ENCODE assay signal across 18 cellular contexts in genomic region chr21:27407296-27407695, GRCh38.
A peak's percentile ranks its signal among the peaks of the same experiment; 100 is the strongest.
DNase-seq lines count a peak whose midpoint lies in the region; ATAC-seq and TF ChIP-seq lines count a peak whose summit lies in the region.
"Had no signal": no experiment of that assay in that cellular context is flagged by ENCODE, and none has a peak within 500 bp of the region (broad histone marks: within the 10 kb centered on the region; RNA-seq: fewer than 3 reads in every experiment).

No MANE protein-coding gene starts in this region.

- DNase-seq in Right ventricle myocardium superior (no peak), Right ventricle myocardium inferior (ENCODE audit: missing footprints) (no peak), globus pallidus (ENCODE audit: low spot score) (peak; percentile 35), uterus (no peak), NCI-H1092 (lab: John Stamatoyannopoulos, UW) (no peak), NCI-H1436 (lab: John Stamatoyannopoulos, UW) (no peak)
- no peak for DNase-seq in central memory CD4-positive, alpha-beta T cell
- DNase-seq: 8988T; DMS153; H7; MG63; NCI-H1105; NCI-H187; NCI-H510A treated with DMSO at 0.1 percent for 48 hours; NK-92 treated with Interleukin-12 subunit alpha and Interleukin-12 subunit beta, amount 100 ng/mL, for 24 hours; OCI-M1 had no signal

- H3K4me3 ChIP-seq in parathyroid adenoma (ENCODE audit: low read depth, low read length) (no peak overlapping the region), uterus (no peak overlapping the region)
- H3K4me3 ChIP-seq: MG63 had no signal

- no peaks in the 10 kb centered on the region for H3K27me3 ChIP-seq in parathyroid adenoma (ENCODE audit: control insufficient read depth, insufficient read depth, low read length)
- H3K27me3 ChIP-seq in uterus: no peaks in the 10 kb centered on the region
- H3K27me3 ChIP-seq: MG63 had no signal

- H3K27ac ChIP-seq in parathyroid adenoma (no peak overlapping the region), uterus (peak overlapping the region; percentile 56 to 66)
- H3K27ac ChIP-seq: RWPE1 had no signal

- H3K79me2 ChIP-seq in parathyroid adenoma: no peaks in the 10 kb centered on the region

- H3K36me3 ChIP-seq in parathyroid adenoma (ENCODE audit: control insufficient read depth, insufficient read depth, low read length) (no peaks in the 10 kb centered on the region), uterus (no peaks in the 10 kb centered on the region)
- H3K36me3 ChIP-seq: MG63 had no signal

- no peak for TF ChIP-seq CTCF in parathyroid adenoma (IDR thresholded peaks at IDR 0.05)
- TF ChIP-seq CTCF in uterus (IDR thresholded peaks at IDR 0.05): no peak

- H3K4me1 ChIP-seq in parathyroid adenoma (no peaks in the 10 kb centered on the region), uterus (peaks cover 4 to 8% of the 10 kb centered on the region in 2 donors)

- H3K9me3 ChIP-seq in parathyroid adenoma (ENCODE audit: control insufficient read depth, low read length): no peaks in the 10 kb centered on the region
- H3K9me3 ChIP-seq in uterus: no peaks in the 10 kb centered on the region

- ATAC-seq in Right ventricle myocardium superior (ENCODE audit: poor library complexity) (peak; percentile 50), Right ventricle myocardium inferior (no peak)

- intact Hi-C loops in Right ventricle myocardium superior (cut with DNase I): no loop called here
- intact Hi-C loops in Right ventricle myocardium inferior (cut with DNase I): no loop called here
- intact Hi-C loops in uterus (cut with DNase I; ENCODE audit: low total_unique reads): no loop called here

- no peak for TF ChIP-seq POLR2A in uterus (IDR thresholded peaks at IDR 0.05)

- H2AFZ ChIP-seq in parathyroid adenoma: no peak overlapping the region

- H3K9ac ChIP-seq in parathyroid adenoma: no peak overlapping the region

- peak overlapping the region; percentile 7 for H3K4me2 ChIP-seq in parathyroid adenoma (ENCODE audit: low read length)
